Comparison of ENCODE assay signal across 18 cellular contexts in genomic region chr4:142281999-142282398, GRCh38.
DNase-seq lines count a peak whose midpoint lies in the region; ATAC-seq and TF ChIP-seq lines count a peak whose summit lies in the region.
"Had no signal": no experiment of that assay in that cellular context is flagged by ENCODE, and none has a peak within 500 bp of the region (broad histone marks: within the 10 kb centered on the region; RNA-seq: fewer than 3 reads in every experiment).

No MANE protein-coding gene starts in this region.

- H3K27ac Mint-ChIP-seq in activated naive CD4-positive, alpha-beta T cell treated with anti-CD3 and anti-CD28 coated beads, Interleukin-2, amount 50 U/mL, for 72 hours, result no peak overlapping the region
- no peak overlapping the region for H3K27ac Mint-ChIP-seq in naive thymus-derived CD4-positive, alpha-beta T cell

- no peaks in the 10 kb centered on the region for H3K9me3 Mint-ChIP-seq in activated naive CD4-positive, alpha-beta T cell treated with anti-CD3 and anti-CD28 coated beads, Interleukin-2, amount 50 U/mL, for 72 hours
- no peaks in the 10 kb centered on the region for H3K9me3 Mint-ChIP-seq in naive thymus-derived CD4-positive, alpha-beta T cell

- intact Hi-C loops in mammary epithelial cell (cut with micrococcal nuclease), result loop anchor here (5.0 kb wide), 1 partner anchor 440 kb away; no protein-coding TSS in a partner anchor
- intact Hi-C loops in naive thymus-derived CD4-positive, alpha-beta T cell (cut with micrococcal nuclease), result loop anchor here (2.0 to 10.0 kb wide), 6 partner anchors 70 to 903 kb away; partner anchors contain the start of gene USP38 (in 1 of the 2)

- H3K79me2 ChIP-seq in mammary epithelial cell (ENCODE audit: insufficient read depth, low read length), result peaks cover 83% of the 10 kb centered on the region

- H3K4me3 ChIP-seq in mammary epithelial cell (replicated peaks in 1 of 3; ENCODE audit: insufficient read depth in 1 of 3, low read depth in 2 of 3, low read length in 3 of 3), result no peak overlapping the region
- no peak overlapping the region for H3K4me3 ChIP-seq in naive thymus-derived CD4-positive, alpha-beta T cell (ENCODE audit: low read length)

- TF ChIP-seq CTCF in RWPE1 (conservative IDR thresholded peaks at IDR 0.05; ENCODE audit: low read depth) (no peak), mammary epithelial cell (conservative IDR thresholded peaks at IDR 0.05 in 1 of 2, IDR thresholded peaks at IDR 0.05 in 1 of 2; ENCODE audit: extremely low read depth in 1 of 2, insufficient read depth in 1 of 2, low read depth in 1 of 2, low read length in 2 of 2) (no peak)

- in situ Hi-C loops in mammary epithelial cell (cut with MboI; ENCODE audit: low sequenced_read_pairs in 2 of 2), result no loop called here

- no peak overlapping the region for H2AFZ ChIP-seq in mammary epithelial cell (ENCODE audit: low read depth, low read length)

- H3K4me1 Mint-ChIP-seq in naive thymus-derived CD4-positive, alpha-beta T cell, result peaks cover 10 to 40% (median 30%) of the 10 kb centered on the region in 7 donors

- DNase-seq in activated naive CD4-positive, alpha-beta T cell treated with anti-CD3 and anti-CD28 coated beads, Interleukin-2, amount 50 U/mL, for 72 hours (ENCODE audit: low spot score in 2 of 2), result no peak
- no peak for DNase-seq in activated naive CD4-positive, alpha-beta T cell treated with Interleukin-2 at 50 U/mL for 16 hours
- peak; percentile 7 for DNase-seq in RWPE1 (ENCODE audit: low spot score)
- DNase-seq in mammary epithelial cell, result peak; percentile 27
- DNase-seq in kidney tubule cell (ENCODE audit: low spot score), result peak; percentile 8
- DNase-seq in naive thymus-derived CD4-positive, alpha-beta T cell, result no peak
- DNase-seq: BE2C, DMS53, GDM1, H7, Karpas-422, NCI-H1417 treated with DMSO at 0.1 percent for 48 hours, NCI-H187, NCI-H446, NCI-H526 treated with DMSO at 0.1 percent for 48 hours, OCI-M1, SIG-M5 had no signal

- no peaks in the 10 kb centered on the region for H3K9me3 ChIP-seq in mammary epithelial cell (replicated peaks; ENCODE audit: insufficient read depth, low read length)
- H3K9me3 ChIP-seq in naive thymus-derived CD4-positive, alpha-beta T cell (ENCODE audit: control insufficient read depth in 2 of 3, low read length in 3 of 3), result no peaks in the 10 kb centered on the region
- H3K9me3 ChIP-seq: BE2C had no signal

- no peaks in the 10 kb centered on the region for H4K20me1 ChIP-seq in mammary epithelial cell (ENCODE audit: insufficient read depth, low read length)

- H3K36me3 Mint-ChIP-seq in activated naive CD4-positive, alpha-beta T cell treated with anti-CD3 and anti-CD28 coated beads, Interleukin-2, amount 50 U/mL, for 72 hours, result peaks cover 5 to 6% of the 10 kb centered on the region in 2 donors
- peaks cover 4 to 16% (median 14%) of the 10 kb centered on the region in 5 donors for H3K36me3 Mint-ChIP-seq in naive thymus-derived CD4-positive, alpha-beta T cell

- no peak overlapping the region for H3K4me3 Mint-ChIP-seq in naive thymus-derived CD4-positive, alpha-beta T cell

- dilution Hi-C loops in mammary epithelial cell (cut with HindIII; ENCODE audit: low sequenced_read_pairs), result no loop called here

- no TSS peak for BruUV-seq in mammary epithelial cell (replicated peaks; lab: Mats Ljungman, UMichigan)

- no peak overlapping the region for H3K9ac ChIP-seq in mammary epithelial cell (ENCODE audit: insufficient read depth, low read length)

- POLR2A ChIA-PET in RWPE1 (lab: Yijun Ruan, JAX; ENCODE audit: low non-redundant PET), result no interaction called here
- POLR2A ChIA-PET in naive thymus-derived CD4-positive, alpha-beta T cell (lab: Charles Lee), result interaction anchor here (2.5 kb wide), 1 partner anchor 285 kb away, joined by 10 read pairs; no protein-coding TSS in a partner anchor

- peaks cover 21% of the 10 kb centered on the region for H3K4me1 ChIP-seq in mammary epithelial cell (ENCODE audit: insufficient read depth, low read length)
- H3K4me1 ChIP-seq in naive thymus-derived CD4-positive, alpha-beta T cell (ENCODE audit: control insufficient read depth in 2 of 2, insufficient read depth in 2 of 2, low read length in 2 of 2), result peaks cover 7 to 15% of the 10 kb centered on the region in 2 donors
- H3K4me1 ChIP-seq: BE2C had no signal

- no peaks in the 10 kb centered on the region for H3K27me3 ChIP-seq in mammary epithelial cell (ENCODE audit: insufficient read depth, low read length)
- H3K27me3 ChIP-seq in naive thymus-derived CD4-positive, alpha-beta T cell (ENCODE audit: control insufficient read depth in 2 of 2, insufficient read depth in 2 of 2, low read length in 2 of 2), result no peaks in the 10 kb centered on the region
- H3K27me3 ChIP-seq: BE2C had no signal

- CTCF ChIA-PET in RWPE1 (lab: Yijun Ruan, JAX), result no interaction called here
- CTCF ChIA-PET in mammary epithelial cell (lab: Charles Lee; ENCODE audit: low non-redundant PET), result interaction anchor here (0.6 kb wide), 1 partner anchor 60 kb away, joined by 3 read pairs; no protein-coding TSS in a partner anchor
- CTCF ChIA-PET in naive thymus-derived CD4-positive, alpha-beta T cell (lab: Charles Lee), result interaction anchor here (0.7 to 2.7 kb wide), 15 partner anchors 8 to 566 kb away, joined by 3 to 11 read pairs (median 4); no protein-coding TSS in a partner anchor

- H3K27me3 Mint-ChIP-seq in naive thymus-derived CD4-positive, alpha-beta T cell, result no peaks in the 10 kb centered on the region

- peaks cover 3% of the 10 kb centered on the region for H3K36me3 ChIP-seq in mammary epithelial cell (ENCODE audit: insufficient read depth, low read length)
- no peaks in the 10 kb centered on the region for H3K36me3 ChIP-seq in naive thymus-derived CD4-positive, alpha-beta T cell (ENCODE audit: control insufficient read depth in 2 of 3, insufficient read depth in 3 of 3, low read length in 3 of 3)
- H3K36me3 ChIP-seq: BE2C had no signal

- WGBS in mammary epithelial cell (ENCODE audit: low coverage, missing lambda C conversion rate), result 100% methylated on average over 1 of the region's 1 CpG

- H3K4me2 ChIP-seq in mammary epithelial cell (ENCODE audit: insufficient read depth, low read depth, low read length), result no peak overlapping the region

- ATAC-seq in activated naive CD4-positive, alpha-beta T cell treated with anti-CD3 and anti-CD28 coated beads, Interleukin-2, amount 50 U/mL, for 72 hours, result peak; percentile 29 to 43
- ATAC-seq in HG03159 (IDR thresholded peaks at IDR 0.05; ENCODE audit: unreplicated experiment), result no peak
- ATAC-seq in naive thymus-derived CD4-positive, alpha-beta T cell, result no peak

- H3K27ac ChIP-seq in RWPE1, result no peak overlapping the region
- no peak overlapping the region for H3K27ac ChIP-seq in mammary epithelial cell (ENCODE audit: insufficient read depth, low read depth, low read length)
- no peak overlapping the region for H3K27ac ChIP-seq in naive thymus-derived CD4-positive, alpha-beta T cell (ENCODE audit: low read depth, low read length)

Comparison
In these comparisons a context has a peak if more than half of its experiments do, and no peak if none do; other contexts are left out.
1. ATAC-seq: peak in activated naive CD4-positive, alpha-beta T cell treated with anti-CD3 and anti-CD28 coated beads, Interleukin-2, amount 50 U/mL, for 72 hours (2 of 2); none in HG03159 (single experiment) and naive thymus-derived CD4-positive, alpha-beta T cell (single experiment).
2. DNase-seq: peak in RWPE1 (single experiment), mammary epithelial cell (single experiment) and kidney tubule cell (single experiment); none in activated naive CD4-positive, alpha-beta T cell treated with anti-CD3 and anti-CD28 coated beads, Interleukin-2, amount 50 U/mL, for 72 hours (0 of 2), activated naive CD4-positive, alpha-beta T cell treated with Interleukin-2 at 50 U/mL for 16 hours (single experiment) and naive thymus-derived CD4-positive, alpha-beta T cell (0 of 9).